In the genomic region with DNA sequence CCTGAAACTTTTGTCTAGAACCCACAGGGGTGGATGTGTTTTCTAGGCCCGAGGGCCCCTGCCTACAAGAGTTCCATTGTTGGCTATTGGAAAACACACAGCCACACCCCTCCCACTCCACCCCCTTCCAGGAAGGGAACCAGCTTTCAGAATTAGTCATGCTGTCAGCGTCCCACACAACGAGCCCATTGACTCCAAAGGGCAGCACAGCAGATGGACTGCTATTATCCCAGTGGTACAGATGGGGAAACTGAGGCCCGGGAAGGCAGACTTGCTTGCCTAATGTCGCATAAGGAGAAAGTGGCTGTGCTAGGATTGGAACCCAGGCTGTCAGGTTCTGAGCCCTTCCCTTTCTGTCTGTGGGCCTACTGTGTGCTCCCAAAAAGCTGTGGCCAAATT, we compare ENCODE assay signal across 11 cellular contexts. TPM values are rescaled to one million over a fixed set of nuclear protein-coding genes. Genes with fewer than 3 reads are reported as not detected.
DNase-seq lines count a peak whose midpoint lies in the region; ATAC-seq and TF ChIP-seq lines count a peak whose summit lies in the region.
"Had no signal": no experiment of that assay in that cellular context is flagged by ENCODE, and none has a peak within 500 bp of the region (broad histone marks: within the 10 kb centered on the region; RNA-seq: fewer than 3 reads in every experiment).

No MANE protein-coding gene starts in this region.

- H3K4me1 ChIP-seq in mesodermal cell (ENCODE audit: control insufficient read depth, insufficient read depth, low read length, poor library complexity, severe bottlenecking): peaks cover 3% of the 10 kb centered on the region

- H3K9me3 Mint-ChIP-seq in activated T-cell treated with anti-CD3 and anti-CD28 coated beads, Interleukin-2, amount 50 U/mL, for 24 hours: no peaks in the 10 kb centered on the region

- TF ChIP-seq CTCF in epithelial cell of esophagus (IDR thresholded peaks at IDR 0.05; ENCODE audit: insufficient read depth, low read depth, low read length, missing control alignments): no peak

- H3K4me3 ChIP-seq in epithelial cell of esophagus (ENCODE audit: low read length): no peak overlapping the region
- no peak overlapping the region for H3K4me3 ChIP-seq in mesodermal cell (ENCODE audit: extremely low read depth, insufficient read depth, low read length, poor library complexity, severe bottlenecking)
- H3K4me3 ChIP-seq in H7 (ENCODE audit: insufficient read depth, low read depth, low read length): no peak overlapping the region

- no peak overlapping the region for H3K27ac Mint-ChIP-seq in activated T-cell treated with anti-CD3 and anti-CD28 coated beads, Interleukin-2, amount 50 U/mL, for 24 hours
- H3K27ac Mint-ChIP-seq: IgD-negative memory B cell had no signal

- peak overlapping the region; percentile 71 for H3K27ac ChIP-seq in mesodermal cell (ENCODE audit: low read depth, low read length, severe bottlenecking)
- H3K27ac ChIP-seq: C4-2B had no signal

- no peak overlapping the region for H3K4me3 Mint-ChIP-seq in activated T-cell treated with anti-CD3 and anti-CD28 coated beads, Interleukin-2, amount 50 U/mL, for 24 hours
- H3K4me3 Mint-ChIP-seq: IgD-negative memory B cell had no signal

- no peaks in the 10 kb centered on the region for H3K9me3 ChIP-seq in mesodermal cell (ENCODE audit: control insufficient read depth, low read length)

- no peaks in the 10 kb centered on the region for H3K36me3 Mint-ChIP-seq in activated T-cell treated with anti-CD3 and anti-CD28 coated beads, Interleukin-2, amount 50 U/mL, for 24 hours (ENCODE audit: low read depth)
- H3K36me3 Mint-ChIP-seq: IgD-negative memory B cell had no signal

- H3K36me3 ChIP-seq in mesodermal cell (ENCODE audit: control insufficient read depth, insufficient read depth, low read length) (no peaks in the 10 kb centered on the region), H7 (replicated peaks; ENCODE audit: control insufficient read depth, insufficient read depth, low read length) (no peaks in the 10 kb centered on the region)

- ATAC-seq in GM18517 (IDR thresholded peaks at IDR 0.05; ENCODE audit: unreplicated experiment): no peak

- no peaks in the 10 kb centered on the region for H3K27me3 ChIP-seq in H7 (ENCODE audit: control insufficient read depth, insufficient read depth, low read length)

- peak; percentile 77 for DNase-seq in A172 (ENCODE audit: low spot score)
- DNase-seq in LoVo (ENCODE audit: low spot score): peak; percentile 69
- peak; percentile 86 for DNase-seq in epithelial cell of esophagus (ENCODE audit: low read depth)
- DNase-seq in H7: no peak
- DNase-seq in activated T-cell treated with anti-CD3 and anti-CD28 coated beads, Interleukin-2, amount 50 U/mL, for 24 hours: no peak
- no peak for DNase-seq in activated gamma-delta T cell (lab: John Stamatoyannopoulos, UW)
- DNase-seq: kidney glomerular epithelial cell had no signal

- 44 to 46% methylated on average over 5 of the region's 5 CpGs for WGBS in mesodermal cell (ENCODE audit: insufficient coverage in 2 of 2), 2 experiments

- peaks cover 5% of the 10 kb centered on the region for H3K27me3 Mint-ChIP-seq in activated T-cell treated with anti-CD3 and anti-CD28 coated beads, Interleukin-2, amount 50 U/mL, for 24 hours

- H3K4me1 Mint-ChIP-seq in activated T-cell treated with anti-CD3 and anti-CD28 coated beads, Interleukin-2, amount 50 U/mL, for 24 hours (ENCODE audit: low read depth): peaks cover 8% of the 10 kb centered on the region

RNA-seq across cellular contexts. Expression of a gene that starts 8.1 kb away (rescaled TPM):
- 4.8 TPM in 1 of 2 replicates, not detected in the other for total RNA-seq in A172 (2014; rRNA removed; shearing (Covaris generic))
- polyA plus RNA-seq in mesodermal cell (2013, experiment 1 of 2): not detected
- 0.46 TPM for polyA plus RNA-seq in mesodermal cell (2013, experiment 2 of 2)
- not detected in 2 replicates for total RNA-seq in H7 (2014; rRNA removed; shearing (Covaris generic))
- polyA plus RNA-seq: IgD-negative memory B cell had no signal

RNA-seq across cellular contexts. Expression of a gene that starts 27.3 kb away (rescaled TPM):
- 0.43 TPM in 1 of 2 replicates, not detected in the other for total RNA-seq in A172 (2014; rRNA removed; shearing (Covaris generic))
- 3.6 TPM for polyA plus RNA-seq in mesodermal cell (2013, experiment 1 of 2)
- 4.5 TPM for polyA plus RNA-seq in mesodermal cell (2013, experiment 2 of 2)
- 2.9 and 10.4 TPM in 2 replicates for total RNA-seq in H7 (2014; rRNA removed; shearing (Covaris generic))
- polyA plus RNA-seq: IgD-negative memory B cell had no signal

RNA-seq across cellular contexts. Expression of a gene that starts 31.1 kb away (rescaled TPM):
- total RNA-seq in A172 (2014; rRNA removed; shearing (Covaris generic)): not detected in 2 replicates
- 4.2 TPM for polyA plus RNA-seq in mesodermal cell (2013, experiment 1 of 2)
- polyA plus RNA-seq in mesodermal cell (2013, experiment 2 of 2): not detected
- total RNA-seq in H7 (2014; rRNA removed; shearing (Covaris generic)): 5.0 and 6.1 TPM in 2 replicates

RNA-seq across cellular contexts. Expression of a gene that starts 35.5 kb away (rescaled TPM):
- not detected in 2 replicates for total RNA-seq in A172 (2014; rRNA removed; shearing (Covaris generic))
- polyA plus RNA-seq in mesodermal cell (2013, experiment 1 of 2): 1.8 TPM
- polyA plus RNA-seq in mesodermal cell (2013, experiment 2 of 2): 2.0 TPM
- total RNA-seq in H7 (2014; rRNA removed; shearing (Covaris generic)): 1.3 and 1.8 TPM in 2 replicates

RNA-seq across cellular contexts. Expression of a gene that starts 47.0 kb away (rescaled TPM):
- total RNA-seq in A172 (2014; rRNA removed; shearing (Covaris generic)): 93.9 and 103 TPM in 2 replicates
- 183 TPM for polyA plus RNA-seq in mesodermal cell (2013, experiment 1 of 2)
- 160 TPM for polyA plus RNA-seq in mesodermal cell (2013, experiment 2 of 2)
- total RNA-seq in H7 (2014; rRNA removed; shearing (Covaris generic)): 101 and 115 TPM in 2 replicates

Comparison
In these comparisons a context has a peak if more than half of its experiments do, and no peak if none do; other contexts are left out.
1. DNase-seq: peak in A172 (single experiment), LoVo (single experiment) and epithelial cell of esophagus (single experiment); none in H7 (single experiment), activated T-cell treated with anti-CD3 and anti-CD28 coated beads, Interleukin-2, amount 50 U/mL, for 24 hours (single experiment) and activated gamma-delta T cell (single experiment).